24 cellular contexts compared by ENCODE assay signal in genomic region chr4:72351521-72351920, GRCh38.
"Had no signal": no experiment of that assay in that cellular context is flagged by ENCODE, and none has a peak within 500 bp of the region (broad histone marks: within the 10 kb centered on the region; RNA-seq: fewer than 3 reads in every experiment).

No MANE protein-coding gene starts in this region.

- H3K36me3 Mint-ChIP-seq: naive B cell had no signal

- ATAC-seq: effector memory CD8-positive, alpha-beta T cell; esophagus mucosa; gastrocnemius medialis; heart right ventricle; left cardiac atrium; left lung; left ventricle myocardium superior; lower lobe of right lung; mucosa of descending colon had no signal

- H3K27me3 Mint-ChIP-seq: effector memory CD8-positive, alpha-beta T cell; naive B cell had no signal

- H3K9me3 ChIP-seq: colonic mucosa, esophagus squamous epithelium, gastrocnemius medialis, heart right ventricle, left lung, lower lobe of right lung, mucosa of descending colon had no signal

- H3K9me3 Mint-ChIP-seq: dendritic cell treated with granulocyte-macrophage colony-stimulating factor and Interleukin-4, amounts not matched to agents 40 ng/mL and 50 ng/mL, for 4 days; endodermal cell; naive B cell had no signal

- H3K36me3 ChIP-seq: colonic mucosa, esophagus squamous epithelium, gastrocnemius medialis, heart right ventricle, left lung, lower lobe of right lung had no signal

- H3K4me1 ChIP-seq: colonic mucosa, esophagus squamous epithelium, gastrocnemius medialis, heart right ventricle, left lung had no signal

- H3K4me3 ChIP-seq: colonic mucosa, esophagus squamous epithelium, gastrocnemius medialis, heart right ventricle, left lung, lower lobe of right lung, mucosa of descending colon had no signal

- H3K27ac ChIP-seq: colonic mucosa, epithelial cell of prostate, esophagus squamous epithelium, gastrocnemius medialis, heart right ventricle, left lung, lower lobe of right lung had no signal

- H3K4me1 Mint-ChIP-seq: endodermal cell, naive B cell had no signal

- H3K27ac Mint-ChIP-seq: dendritic cell treated with granulocyte-macrophage colony-stimulating factor and Interleukin-4, amounts not matched to agents 40 ng/mL and 50 ng/mL, for 4 days; effector memory CD8-positive, alpha-beta T cell; endodermal cell; naive B cell had no signal

- DNase-seq: colonic mucosa; cortex of kidney; effector CD8-positive, alpha-beta T cell; effector memory CD8-positive, alpha-beta T cell; endodermal cell; erythroblast; esophagus squamous epithelium; foreskin fibroblast; foreskin melanocyte; gastrocnemius medialis; glutamatergic neuron; head of caudate nucleus; heart right ventricle; hippocampal formation; left cardiac atrium; left lung; left ventricle myocardium superior; lower lobe of right lung; mesenchymal stem cell; mucosa of descending colon; naive B cell had no signal

- H3K27me3 ChIP-seq: colonic mucosa, esophagus squamous epithelium, gastrocnemius medialis, heart right ventricle, left lung had no signal

- H3K4me3 Mint-ChIP-seq: dendritic cell treated with granulocyte-macrophage colony-stimulating factor and Interleukin-4, amounts not matched to agents 40 ng/mL and 50 ng/mL, for 4 days; effector memory CD8-positive, alpha-beta T cell; endodermal cell; naive B cell had no signal
